ENCODE assay signal across 38 cellular contexts in the genomic region with DNA sequence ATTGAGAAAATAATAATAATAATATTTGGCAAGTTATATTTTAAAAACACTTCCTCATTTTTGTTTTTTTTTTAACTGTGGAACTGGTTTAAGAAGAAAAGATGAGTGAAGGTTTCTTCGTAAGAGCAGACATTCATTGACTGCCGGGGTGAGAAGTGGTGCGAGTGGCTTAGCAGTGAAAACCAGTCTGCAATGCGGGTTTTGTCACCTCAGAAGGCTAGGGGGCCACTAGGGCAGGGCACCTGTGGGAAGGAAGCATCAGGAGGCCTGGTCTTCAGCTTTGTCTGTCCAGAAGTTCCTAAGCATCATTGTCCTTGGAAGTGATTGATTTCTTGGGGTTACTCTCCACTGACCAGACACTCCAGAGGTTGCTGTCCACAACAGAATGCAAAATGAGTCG.
"Had no signal": no experiment of that assay in that cellular context is flagged by ENCODE, and none has a peak within 500 bp of the region (broad histone marks: within the 10 kb centered on the region; RNA-seq: fewer than 3 reads in every experiment).

No MANE protein-coding gene starts in this region.

- H3K27ac Mint-ChIP-seq: activated CD4-positive, alpha-beta memory T cell treated with anti-CD3 and anti-CD28 coated beads, Interleukin-2, amount 10 ng/mL, durations not matched to agents 7 days and 5 days; activated CD4-positive, alpha-beta T cell treated with anti-CD3 and anti-CD28 coated beads for 36 hours; activated CD4-positive, alpha-beta T cell treated with anti-CD3 and anti-CD28 coated beads, Interleukin-2, amount 10 ng/mL, durations not matched to agents 7 days and 5 days; activated CD8-positive, alpha-beta memory T cell treated with anti-CD3 and anti-CD28 coated beads, Interleukin-2, amount 10 ng/mL, durations not matched to agents 7 days and 5 days; activated CD8-positive, alpha-beta T cell treated with anti-CD3 and anti-CD28 coated beads, Interleukin-2, amount 10 ng/mL, durations not matched to agents 7 days and 5 days; activated naive CD4-positive, alpha-beta T cell treated with anti-CD3 and anti-CD28 coated beads for 36 hours; activated naive CD4-positive, alpha-beta T cell treated with anti-CD3 and anti-CD28 coated beads, Interleukin-2, amount 50 U/mL, for 72 hours; activated naive CD8-positive, alpha-beta T cell treated with anti-CD3 and anti-CD28 coated beads for 36 hours; activated T-cell treated with anti-CD3 and anti-CD28 coated beads, Interleukin-2, amount 50 U/mL, for 72 hours; activated T-helper 1 cell treated with anti-CD3 and anti-CD28 coated beads, Interleukin-12 subunit alpha, Interleukin-12 subunit beta, Interleukin-2, Interleukin-4 antibody, amounts not matched to agents 30 ng/mL and 10 ng/mL and 1 ng/mL, durations not matched to agents 14 hours and 24 hours and 36 hours; activated T-helper 17 cell treated with anti-CD3 and anti-CD28 coated beads, Interleukin-2, amount 50 U/mL, for 72 hours; T-helper 1 cell treated with Interleukin-12 subunit alpha and Interleukin-12 subunit beta and Interleukin-4 antibody, amounts not matched to agents 30 μg/mL and 1 μg/mL, for 36 hours; T-helper 2 cell treated with Interferon-gamma antibody and Interleukin-4, amounts not matched to agents 5 μg/mL and 100 μg/mL, for 36 hours had no signal

- H3K36me3 Mint-ChIP-seq: activated CD8-positive, alpha-beta memory T cell treated with anti-CD3 and anti-CD28 coated beads, Interleukin-2, amount 10 ng/mL, durations not matched to agents 7 days and 5 days; activated naive CD4-positive, alpha-beta T cell treated with anti-CD3 and anti-CD28 coated beads, Interleukin-2, amount 50 U/mL, for 72 hours; activated naive CD8-positive, alpha-beta T cell treated with anti-CD3 and anti-CD28 coated beads for 36 hours had no signal

- FAIRE-seq: astrocyte had no signal

- DNase-seq: activated CD4-positive, alpha-beta memory T cell treated with anti-CD3 and anti-CD28 coated beads, Interleukin-2, amount 10 ng/mL, durations not matched to agents 7 days and 5 days; activated CD4-positive, alpha-beta T cell treated with anti-CD3 and anti-CD28 coated beads for 1 hour; activated CD4-positive, alpha-beta T cell treated with anti-CD3 and anti-CD28 coated beads for 36 hours; activated CD4-positive, alpha-beta T cell treated with anti-CD3 and anti-CD28 coated beads for 48 hours; activated CD4-positive, alpha-beta T cell treated with anti-CD3 and anti-CD28 coated beads, Interleukin-2, amount 10 ng/mL, durations not matched to agents 7 days and 5 days; activated CD4-positive, alpha-beta T cell treated with anti-CD3 and anti-CD28 coated beads, Interleukin-2, amount 50 U/mL, for 48 hours; activated CD4-positive, CD25-positive, alpha-beta regulatory T cell; activated CD8-positive, alpha-beta memory T cell treated with anti-CD3 and anti-CD28 coated beads for 24 hours; activated CD8-positive, alpha-beta memory T cell treated with anti-CD3 and anti-CD28 coated beads, Interleukin-2, amount 10 ng/mL, durations not matched to agents 7 days and 5 days; activated CD8-positive, alpha-beta T cell treated with anti-CD3 and anti-CD28 coated beads, Interleukin-2, amount 10 ng/mL, durations not matched to agents 7 days and 5 days; activated effector memory CD4-positive, alpha-beta T cell treated with anti-CD3 and anti-CD28 coated beads, Interleukin-2, amount 50 U/mL, for 16 hours; activated gamma-delta T cell treated with Interleukin-2 at 50 U/mL for 16 hours; activated naive CD4-positive, alpha-beta T cell; activated naive CD4-positive, alpha-beta T cell treated with anti-CD3 and anti-CD28 coated beads for 36 hours; activated naive CD4-positive, alpha-beta T cell treated with anti-CD3 and anti-CD28 coated beads, Interleukin-2, amount 50 U/mL, for 16 hours; activated naive CD8-positive, alpha-beta T cell treated with anti-CD3 and anti-CD28 coated beads for 36 hours; activated T-cell treated with anti-CD3 and anti-CD28 coated beads for 4 hours; activated T-cell treated with anti-CD3 and anti-CD28 coated beads, Interleukin-2, amount 50 U/mL, for 1 hour; activated T-cell treated with anti-CD3 and anti-CD28 coated beads, Interleukin-2, amount 50 U/mL, for 4 hours; activated T-cell treated with anti-CD3 and anti-CD28 coated beads, Interleukin-2, amount 50 U/mL, for 72 hours; adrenal gland; amniotic stem cell; aorta; body of pancreas; brain microvascular endothelial cell; central memory CD4-positive, alpha-beta T cell; T-helper 1 cell; T-helper 2 cell; T-helper 9 cell had no signal

- H3K27me3 Mint-ChIP-seq: activated CD4-positive, alpha-beta memory T cell treated with anti-CD3 and anti-CD28 coated beads, Interleukin-2, amount 10 ng/mL, durations not matched to agents 7 days and 5 days; activated CD4-positive, alpha-beta T cell treated with anti-CD3 and anti-CD28 coated beads, Interleukin-2, amount 10 ng/mL, durations not matched to agents 7 days and 5 days; activated naive CD8-positive, alpha-beta T cell treated with anti-CD3 and anti-CD28 coated beads for 36 hours; activated T-helper 17 cell treated with anti-CD3 and anti-CD28 coated beads, Interleukin-2, amount 50 U/mL, for 72 hours had no signal

- H3K4me3 Mint-ChIP-seq: activated CD4-positive, alpha-beta memory T cell treated with anti-CD3 and anti-CD28 coated beads, Interleukin-2, amount 10 ng/mL, durations not matched to agents 7 days and 5 days; activated CD4-positive, alpha-beta T cell treated with anti-CD3 and anti-CD28 coated beads for 36 hours; activated CD4-positive, alpha-beta T cell treated with anti-CD3 and anti-CD28 coated beads, Interleukin-2, amount 10 ng/mL, durations not matched to agents 7 days and 5 days; activated CD8-positive, alpha-beta memory T cell treated with anti-CD3 and anti-CD28 coated beads, Interleukin-2, amount 10 ng/mL, durations not matched to agents 7 days and 5 days; activated CD8-positive, alpha-beta T cell treated with anti-CD3 and anti-CD28 coated beads, Interleukin-2, amount 10 ng/mL, durations not matched to agents 7 days and 5 days; activated naive CD4-positive, alpha-beta T cell treated with anti-CD3 and anti-CD28 coated beads for 36 hours; activated naive CD8-positive, alpha-beta T cell treated with anti-CD3 and anti-CD28 coated beads for 36 hours; activated T-cell treated with anti-CD3 and anti-CD28 coated beads, Interleukin-2, amount 50 U/mL, for 4 hours; activated T-cell treated with anti-CD3 and anti-CD28 coated beads, Interleukin-2, amount 50 U/mL, for 72 hours; activated T-helper 1 cell treated with anti-CD3 and anti-CD28 coated beads, Interleukin-12 subunit alpha, Interleukin-12 subunit beta, Interleukin-2, Interleukin-4 antibody, amounts not matched to agents 30 ng/mL and 10 ng/mL and 1 ng/mL, durations not matched to agents 14 hours and 24 hours and 36 hours; activated T-helper 17 cell treated with anti-CD3 and anti-CD28 coated beads, Interleukin-2, amount 50 U/mL, for 72 hours; T-helper 1 cell treated with Interleukin-12 subunit alpha and Interleukin-12 subunit beta and Interleukin-4 antibody, amounts not matched to agents 30 μg/mL and 1 μg/mL, for 36 hours; T-helper 2 cell treated with Interferon-gamma antibody and Interleukin-4, amounts not matched to agents 5 μg/mL and 100 μg/mL, for 36 hours had no signal

- ATAC-seq: activated CD4-positive, alpha-beta T cell treated with anti-CD3 and anti-CD28 coated beads for 36 hours; activated CD4-positive, CD25-positive, alpha-beta regulatory T cell treated with anti-CD3 and anti-CD28 coated beads, Interleukin-2, amount 50 U/mL, for 24 hours; activated CD8-positive, alpha-beta memory T cell treated with anti-CD3 and anti-CD28 coated beads, Interleukin-2, amount 10 ng/mL, durations not matched to agents 7 days and 5 days; activated CD8-positive, alpha-beta T cell treated with anti-CD3 and anti-CD28 coated beads, Interleukin-2, amount 10 ng/mL, durations not matched to agents 7 days and 5 days; activated naive CD4-positive, alpha-beta T cell treated with anti-CD3 and anti-CD28 coated beads, Interleukin-2, amount 50 U/mL, for 72 hours; activated T-cell treated with anti-CD3 and anti-CD28 coated beads, Interleukin-2, amount 50 U/mL, for 4 hours; activated T-cell treated with anti-CD3 and anti-CD28 coated beads, Interleukin-2, amount 50 U/mL, for 72 hours; activated T-helper 17 cell treated with anti-CD3 and anti-CD28 coated beads, Interleukin-2, amount 50 U/mL, for 72 hours; body of pancreas had no signal

- H3K9me3 Mint-ChIP-seq: activated CD4-positive, alpha-beta memory T cell treated with anti-CD3 and anti-CD28 coated beads, Interleukin-2, amount 10 ng/mL, durations not matched to agents 7 days and 5 days; activated CD4-positive, alpha-beta T cell treated with anti-CD3 and anti-CD28 coated beads, Interleukin-2, amount 10 ng/mL, durations not matched to agents 7 days and 5 days; activated naive CD4-positive, alpha-beta T cell treated with anti-CD3 and anti-CD28 coated beads for 36 hours; activated naive CD4-positive, alpha-beta T cell treated with anti-CD3 and anti-CD28 coated beads, Interleukin-2, amount 50 U/mL, for 72 hours; activated naive CD8-positive, alpha-beta T cell treated with anti-CD3 and anti-CD28 coated beads for 36 hours; activated T-cell treated with anti-CD3 and anti-CD28 coated beads, Interleukin-2, amount 50 U/mL, for 4 hours; activated T-cell treated with anti-CD3 and anti-CD28 coated beads, Interleukin-2, amount 50 U/mL, for 72 hours; activated T-helper 1 cell treated with anti-CD3 and anti-CD28 coated beads, Interleukin-12 subunit alpha, Interleukin-12 subunit beta, Interleukin-2, Interleukin-4 antibody, amounts not matched to agents 30 ng/mL and 10 ng/mL and 1 ng/mL, durations not matched to agents 14 hours and 24 hours and 36 hours; activated T-helper 17 cell treated with anti-CD3 and anti-CD28 coated beads, Interleukin-2, amount 50 U/mL, for 72 hours; T-helper 1 cell treated with Interleukin-12 subunit alpha and Interleukin-12 subunit beta and Interleukin-4 antibody, amounts not matched to agents 30 μg/mL and 1 μg/mL, for 36 hours; T-helper 2 cell treated with Interferon-gamma antibody and Interleukin-4, amounts not matched to agents 5 μg/mL and 100 μg/mL, for 36 hours had no signal

- H3K9me3 ChIP-seq: adrenal gland, body of pancreas, breast epithelium had no signal

- H3K4me1 ChIP-seq: adrenal gland, body of pancreas, breast epithelium had no signal

- H3K36me3 ChIP-seq: adrenal gland, brain microvascular endothelial cell, breast epithelium had no signal

- H3K4me1 Mint-ChIP-seq: activated CD4-positive, alpha-beta memory T cell treated with anti-CD3 and anti-CD28 coated beads, Interleukin-2, amount 10 ng/mL, durations not matched to agents 7 days and 5 days; activated CD4-positive, alpha-beta T cell treated with anti-CD3 and anti-CD28 coated beads for 36 hours; activated CD4-positive, alpha-beta T cell treated with anti-CD3 and anti-CD28 coated beads, Interleukin-2, amount 10 ng/mL, durations not matched to agents 7 days and 5 days; activated CD8-positive, alpha-beta memory T cell treated with anti-CD3 and anti-CD28 coated beads, Interleukin-2, amount 10 ng/mL, durations not matched to agents 7 days and 5 days; activated T-helper 17 cell treated with anti-CD3 and anti-CD28 coated beads, Interleukin-2, amount 50 U/mL, for 72 hours had no signal

- H3K4me3 ChIP-seq: adrenal gland, body of pancreas, breast epithelium had no signal

- H3K27ac ChIP-seq: adrenal gland, body of pancreas, brain microvascular endothelial cell, breast epithelium, VCaP had no signal

- H3K27me3 ChIP-seq: adrenal gland, body of pancreas, brain microvascular endothelial cell, breast epithelium had no signal
